1 cellular context compared by ENCODE assay signal in the genomic region with DNA sequence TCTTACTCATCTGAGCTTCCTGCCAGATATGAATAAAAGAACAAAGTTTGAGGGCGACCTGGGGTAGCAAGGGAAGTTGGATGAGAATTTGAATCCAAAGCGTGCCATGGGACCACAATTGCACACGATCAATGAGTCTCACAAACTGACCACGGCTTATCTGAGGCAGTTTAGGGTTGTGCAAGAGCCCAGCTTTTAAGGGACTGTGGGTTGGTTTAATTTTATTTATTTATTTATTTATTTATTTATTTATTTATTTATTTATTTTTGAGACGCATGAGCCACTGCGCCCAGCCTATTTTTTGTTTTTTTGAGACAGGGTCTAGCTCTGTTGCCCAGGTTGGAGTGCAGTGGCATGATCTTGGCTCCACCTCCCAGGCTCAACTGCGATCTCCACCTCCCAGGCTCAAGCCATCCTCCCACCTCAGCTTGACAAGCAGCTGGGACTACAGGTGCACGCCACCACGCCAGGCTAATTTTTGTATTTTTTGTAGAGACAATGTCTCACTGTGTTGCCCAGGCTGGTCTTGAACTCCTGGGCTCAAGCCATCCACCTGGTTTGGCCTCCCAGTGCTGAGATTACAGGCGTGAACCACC.
A peak's percentile ranks its signal among the peaks of the same experiment; 100 is the strongest.
TF ChIP-seq lines count a peak whose summit lies in the region.

No MANE protein-coding gene starts in this region.

TF ChIP-seq in HEK293, 187 proteins besides CTCF, POLR2A, EP300 and RAD21 (continued from another document):
- TF ChIP-seq, protein P1, sequence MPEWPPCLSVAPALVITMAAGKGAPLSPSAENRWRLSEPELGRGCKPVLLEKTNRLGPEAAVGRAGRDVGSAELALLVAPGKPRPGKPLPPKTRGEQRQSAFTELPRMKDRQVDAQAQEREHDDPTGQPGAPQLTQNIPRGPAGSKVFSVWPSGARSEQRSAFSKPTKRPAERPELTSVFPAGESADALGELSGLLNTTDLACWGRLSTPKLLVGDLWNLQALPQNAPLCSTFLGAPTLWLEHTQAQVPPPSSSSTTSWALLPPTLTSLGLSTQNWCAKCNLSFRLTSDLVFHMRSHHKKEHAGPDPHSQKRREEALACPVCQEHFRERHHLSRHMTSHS (tag by site-specific recombination; IDR thresholded peaks at IDR 0.05) = no peak
- no peak for TF ChIP-seq ZNF214 (tag by site-specific recombination; IDR thresholded peaks at IDR 0.05; ENCODE audit: borderline replicate concordance)
- TF ChIP-seq BCL11A (tag by site-specific recombination; IDR thresholded peaks at IDR 0.05; ENCODE audit: low read depth) = no peak
- no peak for TF ChIP-seq ZSCAN16 (tag by site-specific recombination; IDR thresholded peaks at IDR 0.05)
- TF ChIP-seq, protein P2, sequence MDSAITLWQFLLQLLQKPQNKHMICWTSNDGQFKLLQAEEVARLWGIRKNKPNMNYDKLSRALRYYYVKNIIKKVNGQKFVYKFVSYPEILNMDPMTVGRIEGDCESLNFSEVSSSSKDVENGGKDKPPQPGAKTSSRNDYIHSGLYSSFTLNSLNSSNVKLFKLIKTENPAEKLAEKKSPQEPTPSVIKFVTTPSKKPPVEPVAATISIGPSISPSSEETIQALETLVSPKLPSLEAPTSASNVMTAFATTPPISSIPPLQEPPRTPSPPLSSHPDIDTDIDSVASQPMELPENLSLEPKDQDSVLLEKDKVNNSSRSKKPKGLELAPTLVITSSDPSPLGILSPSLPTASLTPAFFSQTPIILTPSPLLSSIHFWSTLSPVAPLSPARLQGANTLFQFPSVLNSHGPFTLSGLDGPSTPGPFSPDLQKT (IDR thresholded peaks at IDR 0.05; ENCODE audit: borderline replicate concordance, low read depth, low read length) = no peak
- TF ChIP-seq, protein P3, sequence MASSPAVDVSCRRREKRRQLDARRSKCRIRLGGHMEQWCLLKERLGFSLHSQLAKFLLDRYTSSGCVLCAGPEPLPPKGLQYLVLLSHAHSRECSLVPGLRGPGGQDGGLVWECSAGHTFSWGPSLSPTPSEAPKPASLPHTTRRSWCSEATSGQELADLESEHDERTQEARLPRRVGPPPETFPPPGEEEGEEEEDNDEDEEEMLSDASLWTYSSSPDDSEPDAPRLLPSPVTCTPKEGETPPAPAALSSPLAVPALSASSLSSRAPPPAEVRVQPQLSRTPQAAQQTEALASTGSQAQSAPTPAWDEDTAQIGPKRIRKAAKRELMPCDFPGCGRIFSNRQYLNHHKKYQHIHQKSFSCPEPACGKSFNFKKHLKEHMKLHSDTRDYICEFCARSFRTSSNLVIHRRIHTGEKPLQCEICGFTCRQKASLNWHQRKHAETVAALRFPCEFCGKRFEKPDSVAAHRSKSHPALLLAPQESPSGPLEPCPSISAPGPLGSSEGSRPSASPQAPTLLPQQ (tag by site-specific recombination; IDR thresholded peaks at IDR 0.05) = no peak
- no peak for TF ChIP-seq ZNF23 (tag by site-specific recombination; IDR thresholded peaks at IDR 0.05; ENCODE audit: borderline replicate concordance)
- no peak for TF ChIP-seq SCRT2 (tag by site-specific recombination; IDR thresholded peaks at IDR 0.05)
- TF ChIP-seq, protein P4, sequence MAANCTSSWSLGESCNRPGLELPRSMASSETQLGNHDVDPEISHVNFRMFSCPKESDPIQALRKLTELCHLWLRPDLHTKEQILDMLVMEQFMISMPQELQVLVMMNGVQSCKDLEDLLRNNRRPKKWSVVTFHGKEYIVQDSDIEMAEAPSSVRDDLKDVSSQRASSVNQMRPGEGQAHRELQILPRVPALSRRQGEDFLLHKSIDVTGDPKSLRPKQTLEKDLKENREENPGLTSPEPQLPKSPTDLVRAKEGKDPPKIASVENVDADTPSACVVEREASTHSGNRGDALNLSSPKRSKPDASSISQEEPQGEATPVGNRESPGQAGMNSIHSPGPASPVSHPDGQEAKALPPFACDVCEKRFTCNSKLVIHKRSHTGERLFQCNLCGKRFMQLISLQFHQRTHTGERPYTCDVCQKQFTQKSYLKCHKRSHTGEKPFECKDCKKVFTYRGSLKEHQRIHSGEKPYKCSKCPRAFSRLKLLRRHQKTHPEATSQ (tag by site-specific recombination; IDR thresholded peaks at IDR 0.05) = no peak
- TF ChIP-seq ZNF610 (tag by site-specific recombination; IDR thresholded peaks at IDR 0.05; ENCODE audit: borderline replicate concordance) = no peak
- TF ChIP-seq ZEB2 (tag by site-specific recombination; IDR thresholded peaks at IDR 0.05) = no peak
- TF ChIP-seq ZNF174 (tag by site-specific recombination; IDR thresholded peaks at IDR 0.05) = no peak
- TF ChIP-seq ZNF707 (tag by site-specific recombination; IDR thresholded peaks at IDR 0.05) = no peak
- no peak for TF ChIP-seq ZBTB48 (tag by site-specific recombination; IDR thresholded peaks at IDR 0.05)
- no peak for TF ChIP-seq ZNF239 (tag by site-specific recombination; IDR thresholded peaks at IDR 0.05)
- TF ChIP-seq ZNF292 (tag by site-specific recombination; IDR thresholded peaks at IDR 0.05; ENCODE audit: borderline replicate concordance, low read depth) = peak; percentile 90; the same call in 1 of the 2 replicates
- TF ChIP-seq, protein P5, sequence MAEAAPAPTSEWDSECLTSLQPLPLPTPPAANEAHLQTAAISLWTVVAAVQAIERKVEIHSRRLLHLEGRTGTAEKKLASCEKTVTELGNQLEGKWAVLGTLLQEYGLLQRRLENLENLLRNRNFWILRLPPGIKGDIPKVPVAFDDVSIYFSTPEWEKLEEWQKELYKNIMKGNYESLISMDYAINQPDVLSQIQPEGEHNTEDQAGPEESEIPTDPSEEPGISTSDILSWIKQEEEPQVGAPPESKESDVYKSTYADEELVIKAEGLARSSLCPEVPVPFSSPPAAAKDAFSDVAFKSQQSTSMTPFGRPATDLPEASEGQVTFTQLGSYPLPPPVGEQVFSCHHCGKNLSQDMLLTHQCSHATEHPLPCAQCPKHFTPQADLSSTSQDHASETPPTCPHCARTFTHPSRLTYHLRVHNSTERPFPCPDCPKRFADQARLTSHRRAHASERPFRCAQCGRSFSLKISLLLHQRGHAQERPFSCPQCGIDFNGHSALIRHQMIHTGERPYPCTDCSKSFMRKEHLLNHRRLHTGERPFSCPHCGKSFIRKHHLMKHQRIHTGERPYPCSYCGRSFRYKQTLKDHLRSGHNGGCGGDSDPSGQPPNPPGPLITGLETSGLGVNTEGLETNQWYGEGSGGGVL (tag by site-specific recombination; IDR thresholded peaks at IDR 0.05) = no peak
TF ChIP-seq in HEK293: peak in this region for 42.
